In genomic region chr18:32216390-32216789, GRCh38 we compare ENCODE assay signal across 30 cellular contexts. TPM values are rescaled to one million over a fixed set of nuclear protein-coding genes. Genes with fewer than 3 reads are reported as not detected.
"Had no signal": no experiment of that assay in that cellular context is flagged by ENCODE, and none has a peak within 500 bp of the region (broad histone marks: within the 10 kb centered on the region; RNA-seq: fewer than 3 reads in every experiment).

No MANE protein-coding gene starts in this region.

- H3K9me3 ChIP-seq: stomach, suprapubic skin, testis, thoracic aorta, thyroid gland, tibial artery, tibial nerve, transverse colon, upper lobe of left lung, upper lobe of right lung, uterus, vagina had no signal

- H3K27ac ChIP-seq: stomach, suprapubic skin, testis, thoracic aorta, thyroid gland, tibial artery, tibial nerve, transverse colon, upper lobe of left lung, upper lobe of right lung, uterus, vagina had no signal

- H3K4me3 ChIP-seq: stomach, suprapubic skin, testis, thoracic aorta, thyroid gland, tibial artery, tibial nerve, transverse colon, upper lobe of left lung, upper lobe of right lung, uterus, vagina had no signal

- DNase-seq: stimulated activated CD4-positive, alpha-beta T cell treated with anti-CD3 and anti-CD28 coated beads, Interleukin-2, amount 100 ng/mL, for 48 hours; stimulated activated CD4-positive, alpha-beta T cell treated with anti-CD3 and anti-CD28 coated beads, Interleukin-4, amount 100 ng/mL, for 1 hour; stimulated activated CD4-positive, alpha-beta T cell treated with anti-CD3 and anti-CD28 coated beads, Interleukin-4, amount 100 ng/mL, for 24 hours; stimulated activated CD4-positive, alpha-beta T cell treated with anti-CD3 and anti-CD28 coated beads, Interleukin-4, amount 100 ng/mL, for 4 hours; stimulated activated CD8-positive, alpha-beta memory T cell treated with anti-CD3 and anti-CD28 coated beads, Interleukin-4, amount 100 ng/mL, for 48 hours; stimulated activated naive B cell treated with anti-CD40 and anti-IgM and Interleukin-4, amounts not matched to agents 10 μg/mL and 1 μg/mL and 100 μg/mL, for 72 hours; stimulated activated naive CD4-positive, alpha-beta T cell; stimulated activated naive CD4-positive, alpha-beta T cell treated with Interleukin-2 at 50 U/mL for 16 hours; stimulated activated naive CD8-positive, alpha-beta T cell treated with anti-CD3 and anti-CD28 coated beads, Interleukin-15, amount 100 ng/mL, for 72 hours; stimulated activated naive CD8-positive, alpha-beta T cell treated with anti-CD3 and anti-CD28 coated beads, Interleukin-15, Interleukin-2, amounts not matched to agents 100 U/mL and 50 U/mL, for 24 hours; stomach; substantia nigra; testis; thyroid gland; tibial artery; transverse colon; trophoblast cell; upper lobe of left lung; upper lobe of right lung; uterus had no signal

- H3K27ac Mint-ChIP-seq: stimulated activated effector memory CD8-positive, alpha-beta T cell treated with anti-CD3 and anti-CD28 coated beads, Interleukin-12 subunit alpha, Interleukin-12 subunit beta, amount 100 ng/mL, for 72 hours; stimulated activated memory B cell treated with anti-CD40 and anti-IgM and Interleukin-4, amounts not matched to agents 10 μg/mL and 1 μg/mL and 100 μg/mL, for 72 hours; stimulated activated naive B cell treated with anti-CD40 and anti-IgM and Interleukin-4, amounts not matched to agents 10 μg/mL and 1 μg/mL and 100 μg/mL, for 72 hours; stimulated activated naive CD8-positive, alpha-beta T cell treated with anti-CD3 and anti-CD28 coated beads, Interleukin-15, Interleukin-2, amounts not matched to agents 100 ng/mL and 50 ng/mL, for 24 hours; type B pancreatic cell had no signal

- H3K36me3 ChIP-seq: stomach, suprapubic skin, thoracic aorta, thyroid gland, tibial artery, tibial nerve, transverse colon, upper lobe of left lung, upper lobe of right lung, uterus, vagina had no signal

- H3K4me1 ChIP-seq: stomach, suprapubic skin, testis, thyroid gland, tibial artery, tibial nerve, upper lobe of right lung, uterus, vagina had no signal

- H3K9me3 Mint-ChIP-seq: stimulated activated effector memory CD8-positive, alpha-beta T cell treated with anti-CD3 and anti-CD28 coated beads, Interleukin-12 subunit alpha, Interleukin-12 subunit beta, amount 100 ng/mL, for 72 hours; stimulated activated memory B cell treated with anti-CD40 and anti-IgM and Interleukin-4, amounts not matched to agents 10 μg/mL and 1 μg/mL and 100 μg/mL, for 72 hours; stimulated activated naive B cell treated with anti-CD40 and anti-IgM and Interleukin-4, amounts not matched to agents 10 μg/mL and 1 μg/mL and 100 μg/mL, for 72 hours; stimulated activated naive CD8-positive, alpha-beta T cell treated with anti-CD3 and anti-CD28 coated beads, Interleukin-15, amount 100 ng/mL, for 72 hours; stimulated activated naive CD8-positive, alpha-beta T cell treated with anti-CD3 and anti-CD28 coated beads, Interleukin-15, Interleukin-2, amounts not matched to agents 100 ng/mL and 50 ng/mL, for 24 hours; type B pancreatic cell had no signal

- H3K27me3 Mint-ChIP-seq: stimulated activated memory B cell treated with anti-CD40 and anti-IgM and Interleukin-4, amounts not matched to agents 10 μg/mL and 1 μg/mL and 100 μg/mL, for 72 hours; stimulated activated naive CD8-positive, alpha-beta T cell treated with anti-CD3 and anti-CD28 coated beads, Interleukin-15, amount 100 ng/mL, for 72 hours; type B pancreatic cell had no signal

- ATAC-seq: stimulated activated effector memory CD8-positive, alpha-beta T cell treated with anti-CD3 and anti-CD28 coated beads, Interleukin-12 subunit alpha, Interleukin-12 subunit beta, amount 100 ng/mL, for 72 hours; stimulated activated memory B cell treated with anti-CD40 and anti-IgM and Interleukin-4, amounts not matched to agents 10 μg/mL and 1 μg/mL and 100 μg/mL, for 72 hours; stimulated activated naive B cell treated with anti-CD40 and anti-IgM and Interleukin-4, amounts not matched to agents 10 μg/mL and 1 μg/mL and 100 μg/mL, for 72 hours; stimulated activated naive CD8-positive, alpha-beta T cell treated with anti-CD3 and anti-CD28 coated beads, Interleukin-15, amount 100 ng/mL, for 72 hours; stimulated activated naive CD8-positive, alpha-beta T cell treated with anti-CD3 and anti-CD28 coated beads, Interleukin-15, Interleukin-2, amounts not matched to agents 100 U/mL and 50 U/mL, for 24 hours; upper lobe of right lung had no signal

- H3K27me3 ChIP-seq: stomach, suprapubic skin, testis, thyroid gland, tibial artery, tibial nerve, transverse colon, upper lobe of left lung, upper lobe of right lung, uterus, vagina had no signal

- H3K4me1 Mint-ChIP-seq: stimulated activated effector memory CD8-positive, alpha-beta T cell treated with anti-CD3 and anti-CD28 coated beads, Interleukin-12 subunit alpha, Interleukin-12 subunit beta, amount 100 ng/mL, for 72 hours; stimulated activated memory B cell treated with anti-CD40 and anti-IgM and Interleukin-4, amounts not matched to agents 10 μg/mL and 1 μg/mL and 100 μg/mL, for 72 hours; stimulated activated naive B cell treated with anti-CD40 and anti-IgM and Interleukin-4, amounts not matched to agents 10 μg/mL and 1 μg/mL and 100 μg/mL, for 72 hours; stimulated activated naive CD8-positive, alpha-beta T cell treated with anti-CD3 and anti-CD28 coated beads, Interleukin-15, amount 100 ng/mL, for 72 hours had no signal

- H3K36me3 Mint-ChIP-seq: stimulated activated effector memory CD8-positive, alpha-beta T cell treated with anti-CD3 and anti-CD28 coated beads, Interleukin-12 subunit alpha, Interleukin-12 subunit beta, amount 100 ng/mL, for 72 hours; stimulated activated memory B cell treated with anti-CD40 and anti-IgM and Interleukin-4, amounts not matched to agents 10 μg/mL and 1 μg/mL and 100 μg/mL, for 72 hours; stimulated activated naive B cell treated with anti-CD40 and anti-IgM and Interleukin-4, amounts not matched to agents 10 μg/mL and 1 μg/mL and 100 μg/mL, for 72 hours; type B pancreatic cell had no signal

- H3K4me3 Mint-ChIP-seq: stimulated activated effector memory CD8-positive, alpha-beta T cell treated with anti-CD3 and anti-CD28 coated beads, Interleukin-12 subunit alpha, Interleukin-12 subunit beta, amount 100 ng/mL, for 72 hours; stimulated activated memory B cell treated with anti-CD40 and anti-IgM and Interleukin-4, amounts not matched to agents 10 μg/mL and 1 μg/mL and 100 μg/mL, for 72 hours; stimulated activated naive B cell treated with anti-CD40 and anti-IgM and Interleukin-4, amounts not matched to agents 10 μg/mL and 1 μg/mL and 100 μg/mL, for 72 hours; stimulated activated naive CD8-positive, alpha-beta T cell treated with anti-CD3 and anti-CD28 coated beads, Interleukin-15, amount 100 ng/mL, for 72 hours; stimulated activated naive CD8-positive, alpha-beta T cell treated with anti-CD3 and anti-CD28 coated beads, Interleukin-15, Interleukin-2, amounts not matched to agents 100 ng/mL and 50 ng/mL, for 24 hours; type B pancreatic cell had no signal

RNA-seq across cellular contexts. Expression of gene MEP1B, which starts 26.6 kb away (rescaled TPM):
- total RNA-seq: subcutaneous adipose tissue, suprapubic skin, thoracic aorta, tibial nerve, upper lobe of left lung, upper lobe of right lung, ureter, uterus, vagina had no signal
